ENCODE assay signal across 19 cellular contexts in the genomic region with DNA sequence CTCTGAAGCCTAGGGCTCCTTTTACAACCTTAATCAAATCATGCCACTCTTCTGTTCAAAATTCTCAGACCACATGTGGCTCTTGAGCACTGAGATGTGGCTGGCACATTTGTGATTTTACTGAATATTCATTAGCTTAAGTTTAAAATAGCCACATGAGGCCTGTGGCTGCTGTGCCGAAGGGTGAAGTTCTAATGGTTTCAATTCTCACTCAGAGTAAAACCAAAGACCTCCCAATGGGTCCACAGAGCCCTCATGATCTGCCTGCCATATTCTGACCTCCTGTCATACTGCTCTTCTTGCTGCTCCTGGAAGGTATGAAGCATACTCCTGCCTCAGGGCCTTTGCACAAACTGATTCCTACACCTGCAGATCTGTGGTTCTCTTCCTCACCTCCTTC. TPM values are rescaled to one million over a fixed set of nuclear protein-coding genes. Genes with fewer than 3 reads are reported as not detected.
"Had no signal": no experiment of that assay in that cellular context is flagged by ENCODE, and none has a peak within 500 bp of the region (broad histone marks: within the 10 kb centered on the region; RNA-seq: fewer than 3 reads in every experiment).

No MANE protein-coding gene starts in this region.

- H3K9me3 ChIP-seq: gastroesophageal sphincter, stomach had no signal

- H3K27ac Mint-ChIP-seq: activated naive CD4-positive, alpha-beta T cell treated with anti-CD3 and anti-CD28 coated beads, Interleukin-2, amount 50 U/mL, for 24 hours; neural progenitor cell had no signal

- H3K36me3 Mint-ChIP-seq: activated naive CD4-positive, alpha-beta T cell treated with anti-CD3 and anti-CD28 coated beads, Interleukin-2, amount 50 U/mL, for 24 hours; neural progenitor cell had no signal

- H3K9ac ChIP-seq: neural progenitor cell had no signal

- H3K4me3 Mint-ChIP-seq: activated naive CD4-positive, alpha-beta T cell treated with anti-CD3 and anti-CD28 coated beads, Interleukin-2, amount 50 U/mL, for 24 hours; neural progenitor cell had no signal

- H3K27me3 ChIP-seq: gastroesophageal sphincter, neural progenitor cell, stomach had no signal

- H2AFZ ChIP-seq: neural progenitor cell had no signal

- DNase-seq: activated CD4-positive, alpha-beta T cell treated with anti-CD3 and anti-CD28 coated beads for 48 hours; activated effector memory CD4-positive, alpha-beta T cell treated with Interleukin-2 at 50 U/mL for 16 hours; activated T-cell treated with anti-CD3 and anti-CD28 coated beads, Interleukin-2, amount 50 U/mL, for 1 hour; central memory CD4-positive, alpha-beta T cell; effector memory CD4-positive, alpha-beta T cell; hippocampal formation; retina; stimulated activated CD4-positive, alpha-beta T cell treated with anti-CD3 and anti-CD28 coated beads, Interleukin-4, amount 100 ng/mL, for 1 hour; stomach had no signal

- H3K4me1 ChIP-seq: neural progenitor cell had no signal

- H3K4me2 ChIP-seq: neural progenitor cell had no signal

- H3K27me3 Mint-ChIP-seq: activated naive CD4-positive, alpha-beta T cell treated with anti-CD3 and anti-CD28 coated beads, Interleukin-2, amount 50 U/mL, for 24 hours had no signal

- H3K9me3 Mint-ChIP-seq: activated naive CD4-positive, alpha-beta T cell treated with anti-CD3 and anti-CD28 coated beads, Interleukin-2, amount 50 U/mL, for 24 hours; neural progenitor cell had no signal

- ATAC-seq: gastroesophageal sphincter had no signal

- H3K36me3 ChIP-seq: gastroesophageal sphincter, neural progenitor cell, stomach had no signal

- H3K4me3 ChIP-seq: coronary artery, gastroesophageal sphincter, neural progenitor cell, stomach had no signal

- H3K4me1 Mint-ChIP-seq: activated naive CD4-positive, alpha-beta T cell treated with anti-CD3 and anti-CD28 coated beads, Interleukin-2, amount 50 U/mL, for 24 hours; neural progenitor cell had no signal

- H3K27ac ChIP-seq: coronary artery, gastroesophageal sphincter, neural progenitor cell, stomach had no signal

RNA-seq across cellular contexts. Expression of gene CST9, which starts 39.9 kb away (rescaled TPM):
- total RNA-seq: activated CD8-positive, alpha-beta memory T cell treated with anti-CD3 and anti-CD28 coated beads for 36 hours; epithelial cell of proximal tubule; gastroesophageal sphincter; kidney epithelial cell; liver; myocyte; stomach; urinary bladder had no signal
- polyA plus RNA-seq: liver, stomach, urinary bladder had no signal

RNA-seq across cellular contexts. Expression of gene CST4, which starts 43.3 kb away (rescaled TPM):
- total RNA-seq: activated CD8-positive, alpha-beta memory T cell treated with anti-CD3 and anti-CD28 coated beads for 36 hours; epithelial cell of proximal tubule; gastroesophageal sphincter; kidney epithelial cell; liver; myocyte; stomach; urinary bladder had no signal
- polyA plus RNA-seq: liver, stomach, urinary bladder had no signal
